In the genomic region with DNA sequence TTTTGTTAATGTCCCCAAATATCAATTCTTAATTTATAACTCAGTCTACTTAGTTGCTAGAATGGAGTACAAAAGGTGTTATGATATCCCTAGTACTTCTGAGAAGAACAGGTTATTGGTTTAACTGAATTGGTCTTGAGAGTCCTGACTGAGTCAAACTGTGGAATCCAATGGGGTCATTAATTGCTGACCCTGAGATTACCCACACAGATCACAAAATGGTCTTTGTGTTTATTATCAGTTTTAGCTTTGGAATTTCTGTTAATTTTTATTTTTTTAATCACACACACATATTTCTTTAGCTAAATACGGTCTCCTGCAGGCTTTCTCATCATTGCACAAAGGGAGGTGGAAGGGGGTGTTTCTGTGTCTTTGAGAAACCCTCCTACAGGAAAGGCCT, we compare ENCODE assay signal across 17 cellular contexts.
DNase-seq lines count a peak whose midpoint lies in the region; ATAC-seq, FAIRE-seq and TF ChIP-seq lines count a peak whose summit lies in the region.
"Had no signal": no experiment of that assay in that cellular context is flagged by ENCODE, and none has a peak within 500 bp of the region (broad histone marks: within the 10 kb centered on the region; RNA-seq: fewer than 3 reads in every experiment).

No MANE protein-coding gene starts in this region.

- peaks cover under 1 to 16% (median 7%) of the 10 kb centered on the region in 4 donors for H3K4me1 ChIP-seq in liver (ENCODE audit: control insufficient read depth in 4 of 4, insufficient read depth in 4 of 4, low read length in 3 of 4)
- H3K4me1 ChIP-seq in right lobe of liver, result peaks cover 0 to 17% (median 2%) of the 10 kb centered on the region in 4 donors
- peaks cover 8 to 17% (median 9%) of the 10 kb centered on the region in 3 donors for H3K4me1 ChIP-seq in pancreas
- H3K4me1 ChIP-seq in vagina, result peaks cover 36% of the 10 kb centered on the region

- no peaks in the 10 kb centered on the region for H3K9me3 Mint-ChIP-seq in activated CD4-positive, alpha-beta memory T cell treated with anti-CD3 and anti-CD28 coated beads for 36 hours
- H3K9me3 Mint-ChIP-seq in activated CD4-positive, alpha-beta T cell treated with anti-CD3 and anti-CD28 coated beads, Interleukin-2, amount 10 ng/mL, durations not matched to agents 7 days and 5 days, result no peaks in the 10 kb centered on the region
- H3K9me3 Mint-ChIP-seq: CD8-positive, alpha-beta T cell; GM23338 had no signal

- ATAC-seq in right lobe of liver (no peak), pancreas (peak in 3 of 4 donors; percentile 50 to 82 (median 68)), GM18861 (IDR thresholded peaks at IDR 0.05; ENCODE audit: unreplicated experiment) (no peak)
- ATAC-seq: CD8-positive, alpha-beta T cell; GM12878; GM23338 had no signal

- no peak overlapping the region for H3K27ac Mint-ChIP-seq in activated CD4-positive, alpha-beta memory T cell treated with anti-CD3 and anti-CD28 coated beads for 36 hours
- no peak overlapping the region for H3K27ac Mint-ChIP-seq in activated CD4-positive, alpha-beta T cell treated with anti-CD3 and anti-CD28 coated beads, Interleukin-2, amount 10 ng/mL, durations not matched to agents 7 days and 5 days
- H3K27ac Mint-ChIP-seq: CD8-positive, alpha-beta T cell; GM23338 had no signal

- H3K36me3 ChIP-seq in liver (ENCODE audit: control insufficient read depth in 4 of 4, insufficient read depth in 3 of 4, low read depth in 1 of 4, low read length in 3 of 4), result no peaks in the 10 kb centered on the region
- H3K36me3 ChIP-seq in right lobe of liver, result no peaks in the 10 kb centered on the region
- no peaks in the 10 kb centered on the region for H3K36me3 ChIP-seq in pancreas
- H3K36me3 ChIP-seq in vagina, result no peaks in the 10 kb centered on the region

- FAIRE-seq in pancreas (lab: Jason Lieb, UNC), result no peak
- FAIRE-seq: GM12878, H54 had no signal

- no peak for TF ChIP-seq RAD21 in liver (IDR thresholded peaks at IDR 0.05)

- no peak overlapping the region for H3K9ac ChIP-seq in liver (ENCODE audit: low read depth in 1 of 2, low read length in 2 of 2)
- H3K9ac ChIP-seq: BLaER1 treated with 17β-estradiol and CSF1 and Interleukin-3, amounts not matched to agents 10 nM and 100 nM had no signal

- POLR2A ChIA-PET in activated CD4-positive, alpha-beta memory T cell treated with anti-CD3 and anti-CD28 coated beads for 36 hours (lab: Charles Lee), result no interaction called here
- POLR2A ChIA-PET in activated CD4-positive, alpha-beta T cell treated with anti-CD3 and anti-CD28 coated beads, Interleukin-2, amount 10 ng/mL, durations not matched to agents 7 days and 5 days (lab: Charles Lee), result no interaction called here

- no peaks in the 10 kb centered on the region for H3K27me3 ChIP-seq in liver (ENCODE audit: control insufficient read depth in 4 of 4, insufficient read depth in 4 of 4, low read length in 3 of 4)
- H3K27me3 ChIP-seq in right lobe of liver, result no peaks in the 10 kb centered on the region
- H3K27me3 ChIP-seq in pancreas, result no peaks in the 10 kb centered on the region
- H3K27me3 ChIP-seq in vagina, result no peaks in the 10 kb centered on the region
- H3K27me3 ChIP-seq: BLaER1 treated with 17β-estradiol and CSF1 and Interleukin-3, amounts not matched to agents 10 nM and 100 nM had no signal

- no peak overlapping the region for H3K27ac ChIP-seq in liver (ENCODE audit: low read depth in 1 of 2, low read length in 2 of 2)
- peak overlapping the region in 1 of 3 donors; percentile 39 for H3K27ac ChIP-seq in right lobe of liver
- H3K27ac ChIP-seq in coronary artery, result peak overlapping the region; percentile 27 to 56
- no peak overlapping the region for H3K27ac ChIP-seq in pancreas
- H3K27ac ChIP-seq in vagina, result peak overlapping the region; percentile 3
- H3K27ac ChIP-seq: BLaER1 treated with 17β-estradiol and CSF1 and Interleukin-3, amounts not matched to agents 10 nM and 100 nM had no signal

- CTCF ChIA-PET in activated CD4-positive, alpha-beta memory T cell treated with anti-CD3 and anti-CD28 coated beads for 36 hours (lab: Charles Lee), result no interaction called here
- CTCF ChIA-PET in activated CD4-positive, alpha-beta T cell treated with anti-CD3 and anti-CD28 coated beads, Interleukin-2, amount 10 ng/mL, durations not matched to agents 7 days and 5 days (lab: Charles Lee), result interaction anchor here (1.5 kb wide), 1 partner anchor 8 kb away, joined by 4 read pairs; no protein-coding TSS in a partner anchor

- TF ChIP-seq POLR2A in right lobe of liver (IDR thresholded peaks at IDR 0.05), result no peak
- TF ChIP-seq POLR2A in vagina (IDR thresholded peaks at IDR 0.05), result no peak

- H3K4me1 Mint-ChIP-seq in activated CD4-positive, alpha-beta memory T cell treated with anti-CD3 and anti-CD28 coated beads for 36 hours (ENCODE audit: low read depth), result no peaks in the 10 kb centered on the region
- H3K4me1 Mint-ChIP-seq in activated CD4-positive, alpha-beta T cell treated with anti-CD3 and anti-CD28 coated beads, Interleukin-2, amount 10 ng/mL, durations not matched to agents 7 days and 5 days, result no peaks in the 10 kb centered on the region

- H3K27me3 Mint-ChIP-seq in activated CD4-positive, alpha-beta memory T cell treated with anti-CD3 and anti-CD28 coated beads for 36 hours, result peaks cover 3% of the 10 kb centered on the region
- no peaks in the 10 kb centered on the region for H3K27me3 Mint-ChIP-seq in activated CD4-positive, alpha-beta T cell treated with anti-CD3 and anti-CD28 coated beads, Interleukin-2, amount 10 ng/mL, durations not matched to agents 7 days and 5 days

- H3K4me3 Mint-ChIP-seq in activated CD4-positive, alpha-beta memory T cell treated with anti-CD3 and anti-CD28 coated beads for 36 hours, result no peak overlapping the region
- H3K4me3 Mint-ChIP-seq in activated CD4-positive, alpha-beta T cell treated with anti-CD3 and anti-CD28 coated beads, Interleukin-2, amount 10 ng/mL, durations not matched to agents 7 days and 5 days, result no peak overlapping the region
- H3K4me3 Mint-ChIP-seq: CD8-positive, alpha-beta T cell; GM23338 had no signal

- DNase-seq in right lobe of liver, result no peak
- no peak for DNase-seq in coronary artery (ENCODE audit: low spot score)
- no peak for DNase-seq in pancreas
- no peak for DNase-seq in vagina (ENCODE audit: extremely low spot score in 2 of 2)
- no peak for DNase-seq in activated CD4-positive, alpha-beta memory T cell treated with anti-CD3 and anti-CD28 coated beads for 36 hours
- DNase-seq in activated CD4-positive, alpha-beta T cell treated with anti-CD3 and anti-CD28 coated beads, Interleukin-2, amount 10 ng/mL, durations not matched to agents 7 days and 5 days, result no peak
- DNase-seq: 8988T; Calu3; CD8-positive, alpha-beta T cell; DMS79 treated with DMSO at 0.1 percent for 48 hours; HCEC 1CT had no signal

- H3K4me3 ChIP-seq in liver (ENCODE audit: low read depth in 1 of 3, low read length in 3 of 3), result no peak overlapping the region
- H3K4me3 ChIP-seq in right lobe of liver, result no peak overlapping the region
- no peak overlapping the region for H3K4me3 ChIP-seq in coronary artery
- H3K4me3 ChIP-seq in pancreas, result no peak overlapping the region
- no peak overlapping the region for H3K4me3 ChIP-seq in vagina
- H3K4me3 ChIP-seq: BLaER1 treated with 17β-estradiol and CSF1 and Interleukin-3, amounts not matched to agents 10 nM and 100 nM; GM12878; GM23338 had no signal

- TF ChIP-seq CTCF in liver (IDR thresholded peaks at IDR 0.05; ENCODE audit: low read depth, low read length, missing input control) (no peak), right lobe of liver (IDR thresholded peaks at IDR 0.05) (no peak), coronary artery (IDR thresholded peaks at IDR 0.05) (no peak), pancreas (IDR thresholded peaks at IDR 0.05) (no peak), vagina (IDR thresholded peaks at IDR 0.05) (no peak)

- 91% methylated on average over 1 of the region's 1 CpG for WGBS in liver
- WGBS in right lobe of liver (ENCODE audit: insufficient coverage, low coverage, low lambda C conversion rate, missing lambda C conversion rate), result 67% methylated on average over 1 of the region's 1 CpG
- WGBS in pancreas, 2 donors, result 52 to 57% methylated on average over 1 of the region's 1 CpG

- intact Hi-C loops in right lobe of liver (cut with DNase I), result no loop called here
- intact Hi-C loops in pancreas (cut with DNase I), result no loop called here
- intact Hi-C loops in vagina (cut with DNase I), result no loop called here
- intact Hi-C loops in activated CD4-positive, alpha-beta memory T cell treated with anti-CD3 and anti-CD28 coated beads for 36 hours (cut with micrococcal nuclease), result no loop called here

- H3K36me3 Mint-ChIP-seq in activated CD4-positive, alpha-beta memory T cell treated with anti-CD3 and anti-CD28 coated beads for 36 hours, result no peaks in the 10 kb centered on the region
- no peaks in the 10 kb centered on the region for H3K36me3 Mint-ChIP-seq in activated CD4-positive, alpha-beta T cell treated with anti-CD3 and anti-CD28 coated beads, Interleukin-2, amount 10 ng/mL, durations not matched to agents 7 days and 5 days (ENCODE audit: low read depth)
- H3K36me3 Mint-ChIP-seq: CD8-positive, alpha-beta T cell had no signal

- H3K9me3 ChIP-seq in liver (ENCODE audit: control insufficient read depth in 4 of 4, low read length in 3 of 4) (no peaks in the 10 kb centered on the region), right lobe of liver (no peaks in the 10 kb centered on the region), pancreas (no peaks in the 10 kb centered on the region), vagina (no peaks in the 10 kb centered on the region)

TF ChIP-seq in liver, 16 proteins besides CTCF, POLR2A, EP300 and RAD21 (continues in another document):
- no peak for TF ChIP-seq RXRA (IDR thresholded peaks at IDR 0.05)
- TF ChIP-seq HNF4A (conservative IDR thresholded peaks at IDR 0.05), result no peak
- TF ChIP-seq NR2F2 (IDR thresholded peaks at IDR 0.05), result peak; percentile 18
- TF ChIP-seq EGR1 (IDR thresholded peaks at IDR 0.05; ENCODE audit: low read depth in 2 of 2), result no peak
- TF ChIP-seq GABPA (IDR thresholded peaks at IDR 0.05 in 1 of 2, conservative IDR thresholded peaks at IDR 0.05 in 1 of 2), result no peak
- TF ChIP-seq, protein P1, sequence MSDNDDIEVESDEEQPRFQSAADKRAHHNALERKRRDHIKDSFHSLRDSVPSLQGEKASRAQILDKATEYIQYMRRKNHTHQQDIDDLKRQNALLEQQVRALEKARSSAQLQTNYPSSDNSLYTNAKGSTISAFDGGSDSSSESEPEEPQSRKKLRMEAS (IDR thresholded peaks at IDR 0.05), result no peak

Comparison
In these comparisons a context has a peak if more than half of its experiments do, and no peak if none do; other contexts are left out.
1. H3K27ac ChIP-seq: peak in coronary artery (2 of 2) and vagina (single experiment); none in liver (0 of 2) and pancreas (0 of 4).
2. ATAC-seq: peak in pancreas (3 of 4); none in right lobe of liver (0 of 4) and GM18861 (single experiment).